ENCODE assay signal across 21 cellular contexts in genomic region chr7:157618823-157619606, GRCh38.
"Had no signal": no experiment of that assay in that cellular context is flagged by ENCODE, and none has a peak within 500 bp of the region (broad histone marks: within the 10 kb centered on the region; RNA-seq: fewer than 3 reads in every experiment).

No MANE protein-coding gene starts in this region.

- H3K9me3 Mint-ChIP-seq: immature natural killer cell; natural killer cell treated with Interleukin-12 subunit alpha and Interleukin-12 subunit beta and Interleukin-15 and Interleukin-18, amount 100 ng/mL, for 72 hours; stimulated activated effector memory CD8-positive, alpha-beta T cell treated with anti-CD3 and anti-CD28 coated beads, Interleukin-12 subunit alpha, Interleukin-12 subunit beta, amount 100 ng/mL, for 72 hours; stimulated activated naive CD8-positive, alpha-beta T cell treated with anti-CD3 and anti-CD28 coated beads, Interleukin-15, Interleukin-2, amounts not matched to agents 100 ng/mL and 50 ng/mL, for 24 hours had no signal

- H3K4me3 Mint-ChIP-seq: immature natural killer cell; naive thymus-derived CD4-positive, alpha-beta T cell; natural killer cell treated with Interleukin-12 subunit alpha and Interleukin-12 subunit beta and Interleukin-15 and Interleukin-18, amount 100 ng/mL, for 72 hours; stimulated activated effector memory CD8-positive, alpha-beta T cell treated with anti-CD3 and anti-CD28 coated beads, Interleukin-12 subunit alpha, Interleukin-12 subunit beta, amount 100 ng/mL, for 72 hours; stimulated activated naive CD8-positive, alpha-beta T cell treated with anti-CD3 and anti-CD28 coated beads, Interleukin-15, Interleukin-2, amounts not matched to agents 100 ng/mL and 50 ng/mL, for 24 hours had no signal

- H3K27ac Mint-ChIP-seq: immature natural killer cell; natural killer cell treated with Interleukin-12 subunit alpha and Interleukin-12 subunit beta and Interleukin-15 and Interleukin-18, amount 100 ng/mL, for 72 hours; progenitor cell of endocrine pancreas; stimulated activated naive CD8-positive, alpha-beta T cell treated with anti-CD3 and anti-CD28 coated beads, Interleukin-15, Interleukin-2, amounts not matched to agents 100 ng/mL and 50 ng/mL, for 24 hours had no signal

- H3K36me3 Mint-ChIP-seq: immature natural killer cell; naive thymus-derived CD4-positive, alpha-beta T cell; natural killer cell treated with Interleukin-12 subunit alpha and Interleukin-12 subunit beta and Interleukin-15 and Interleukin-18, amount 100 ng/mL, for 72 hours; stimulated activated effector memory CD8-positive, alpha-beta T cell treated with anti-CD3 and anti-CD28 coated beads, Interleukin-12 subunit alpha, Interleukin-12 subunit beta, amount 100 ng/mL, for 72 hours had no signal

- DNase-seq: hypothalamus; immature natural killer cell; left ventricle myocardium inferior; mesendoderm; midbrain; mucosa of descending colon; naive thymus-derived CD4-positive, alpha-beta T cell; nucleus accumbens; right lobe of liver; small intestine; spleen; stimulated activated CD4-positive, alpha-beta T cell treated with anti-CD3 and anti-CD28 coated beads, Interleukin-4, amount 100 ng/mL, for 24 hours; stimulated activated naive CD4-positive, alpha-beta T cell; tibial artery; trophoblast cell; upper lobe of right lung had no signal

- ATAC-seq: heart left ventricle; mucosa of descending colon; naive thymus-derived CD4-positive, alpha-beta T cell; right lobe of liver; stimulated activated effector memory CD8-positive, alpha-beta T cell treated with anti-CD3 and anti-CD28 coated beads, Interleukin-12 subunit alpha, Interleukin-12 subunit beta, amount 100 ng/mL, for 72 hours; upper lobe of right lung had no signal

- H3K4me1 Mint-ChIP-seq: immature natural killer cell had no signal

- H3K27me3 Mint-ChIP-seq: stimulated activated naive CD8-positive, alpha-beta T cell treated with anti-CD3 and anti-CD28 coated beads, Interleukin-15, Interleukin-2, amounts not matched to agents 100 ng/mL and 50 ng/mL, for 24 hours had no signal
